In genomic region chr12:77294016-77294415, GRCh38 we compare ENCODE assay signal across 25 cellular contexts.
DNase-seq lines count a peak whose midpoint lies in the region; ATAC-seq and TF ChIP-seq lines count a peak whose summit lies in the region.
"Had no signal": no experiment of that assay in that cellular context is flagged by ENCODE, and none has a peak within 500 bp of the region (broad histone marks: within the 10 kb centered on the region; RNA-seq: fewer than 3 reads in every experiment).

No MANE protein-coding gene starts in this region.

- H4K20me1 ChIP-seq in PC-3 (ENCODE audit: low read length) = no peaks in the 10 kb centered on the region

- H3K4me3 ChIP-seq in PC-3 (ENCODE audit: low read length) (no peak overlapping the region), choroid plexus epithelial cell (ENCODE audit: low read depth, low read length) (no peak overlapping the region), kidney epithelial cell (ENCODE audit: low read depth, low read length) (no peak overlapping the region)
- H3K4me3 ChIP-seq: GM12878, heart left ventricle, Peyer's patch, prostate gland had no signal

- no peaks in the 10 kb centered on the region for H3F3A ChIP-seq in PC-3 (ENCODE audit: low read length, unreplicated experiment)

- peak overlapping the region; percentile 25 for H2AFZ ChIP-seq in PC-3 (ENCODE audit: low read length)

- no peaks in the 10 kb centered on the region for H3K36me3 ChIP-seq in PC-3 (ENCODE audit: low read depth, low read length)
- H3K36me3 ChIP-seq in kidney epithelial cell (ENCODE audit: control insufficient read depth, insufficient read depth, low read length) = no peaks in the 10 kb centered on the region
- H3K36me3 ChIP-seq: heart left ventricle, Peyer's patch, prostate gland had no signal

- H3K9ac ChIP-seq in PC-3 (ENCODE audit: low read length) = no peak overlapping the region

- H3K9me2 ChIP-seq in PC-3 (replicated peaks; ENCODE audit: low read length) = no peaks in the 10 kb centered on the region

- peaks cover 16% of the 10 kb centered on the region for H3K4me1 ChIP-seq in PC-3 (ENCODE audit: insufficient read depth, low read length)
- H3K4me1 ChIP-seq: Caco-2, heart left ventricle, Peyer's patch, prostate gland had no signal

- intact Hi-C loops in PC-3 (cut with micrococcal nuclease) = no loop called here

- peak overlapping the region; percentile 37; the same call in 1 of the 2 replicates for H3K4me2 ChIP-seq in PC-3 (ENCODE audit: low read length)

- peak; percentile 66 for ATAC-seq in PC-3
- no peak for ATAC-seq in GM19023 (IDR thresholded peaks at IDR 0.05; ENCODE audit: unreplicated experiment)
- ATAC-seq: GM12878, heart left ventricle had no signal

- DNase-seq in EH (ENCODE audit: low read depth) (peak; percentile 34), PC-3 (peak; percentile 65), choroid plexus epithelial cell (ENCODE audit: low read depth) (peak; percentile 61), kidney epithelial cell (ENCODE audit: low read depth) (peak; percentile 5), NCI-H2107 treated with DMSO at 0.1 percent for 48 hours (lab: John Stamatoyannopoulos, UW; ENCODE audit: unreplicated experiment) (no peak), T-helper 9 cell (no peak)
- no peak for DNase-seq in NK-92 treated with Interleukin-12 subunit alpha and Interleukin-12 subunit beta, amount 100 ng/mL, for 24 hours (lab: John Stamatoyannopoulos, UW)
- DNase-seq: activated CD4-positive, alpha-beta T cell treated with anti-CD3 and anti-CD28 coated beads, Interleukin-2, amount 10 ng/mL, durations not matched to agents 7 days and 5 days; activated naive CD4-positive, alpha-beta T cell treated with Interleukin-2 at 50 U/mL for 16 hours; Caco-2; erythroblast; GF-D8; heart left ventricle; Karpas-422; kidney; NCI-H1105; NCI-H2171 treated with DMSO at 0.1 percent for 48 hours; NCI-H774; nephron progenitor cell; Peyer's patch; stimulated activated CD8-positive, alpha-beta memory T cell treated with anti-CD3 and anti-CD28 coated beads, Interleukin-4, amount 100 ng/mL, for 48 hours; substantia nigra had no signal

- no peaks in the 10 kb centered on the region for H3K79me2 ChIP-seq in PC-3 (ENCODE audit: low read length)

- TF ChIP-seq CTCF in PC-3 (conservative IDR thresholded peaks at IDR 0.05; ENCODE audit: low read depth, low read length) (no peak), choroid plexus epithelial cell (conservative IDR thresholded peaks at IDR 0.05; ENCODE audit: low read depth, low read length) (no peak), kidney epithelial cell (IDR thresholded peaks at IDR 0.05; ENCODE audit: insufficient read depth, low read length, poor library complexity, severe bottlenecking) (no peak)

- POLR2A ChIA-PET in PC-3 (lab: Charles Lee; ENCODE audit: unreplicated experiment) = interaction anchor here (0.7 kb wide), 2 partner anchors 22 to 162 kb away, joined by 3 to 4 read pairs; no protein-coding TSS in a partner anchor

- CTCF ChIA-PET in PC-3 (lab: Charles Lee) = no interaction called here

- peak overlapping the region; percentile 25 for H3K27ac ChIP-seq in PC-3 (ENCODE audit: low read length)
- H3K27ac ChIP-seq: heart left ventricle, Peyer's patch, prostate gland had no signal

- no peaks in the 10 kb centered on the region for H3K9me3 ChIP-seq in PC-3 (ENCODE audit: low read length)
- H3K9me3 ChIP-seq: Caco-2, heart left ventricle, Peyer's patch, prostate gland had no signal

- H3K27me3 ChIP-seq in PC-3 (ENCODE audit: low read length) (no peaks in the 10 kb centered on the region), kidney epithelial cell (ENCODE audit: control insufficient read depth, insufficient read depth, low read length) (no peaks in the 10 kb centered on the region)
- H3K27me3 ChIP-seq: heart left ventricle, Peyer's patch had no signal

- no TSS peak for BruUV-seq in PC-3 (replicated peaks; lab: Mats Ljungman, UMichigan)

Comparison
In these comparisons a context has a peak if more than half of its experiments do, and no peak if none do; other contexts are left out.
1. DNase-seq: peak in EH (single experiment), PC-3 (single experiment), choroid plexus epithelial cell (single experiment) and kidney epithelial cell (single experiment); none in NK-92 treated with Interleukin-12 subunit alpha and Interleukin-12 subunit beta, amount 100 ng/mL, for 24 hours (single experiment), NCI-H2107 treated with DMSO at 0.1 percent for 48 hours (single experiment) and T-helper 9 cell (single experiment).